Comparison of ENCODE assay signal across 8 cellular contexts in genomic region chr2:39059366-39059952, GRCh38.
A peak's percentile ranks its signal among the peaks of the same experiment; 100 is the strongest.
DNase-seq lines count a peak whose midpoint lies in the region; ATAC-seq, FAIRE-seq and TF ChIP-seq lines count a peak whose summit lies in the region.

No MANE protein-coding gene starts in this region.

- no peak overlapping the region for H3K9ac ChIP-seq in KMS-11

- DNase-seq in Daoy (ENCODE audit: low read depth) = peak; percentile 6
- no peak for DNase-seq in Peyer's patch
- no peak for DNase-seq in effector CD4-positive, alpha-beta T cell

- H3K4me1 ChIP-seq in KMS-11 (ENCODE audit: low read depth, poor library complexity, severe bottlenecking) (peaks cover 22% of the 10 kb centered on the region), Peyer's patch (no peaks in the 10 kb centered on the region), neutrophil (ENCODE audit: control insufficient read depth in 1 of 2, insufficient read depth in 1 of 2, low read depth in 1 of 2, low read length in 1 of 2) (no peaks in the 10 kb centered on the region)

- no peak overlapping the region for H2AFZ ChIP-seq in KMS-11 (ENCODE audit: low read depth)

- H3K27ac ChIP-seq in KMS-11 (no peak overlapping the region), Peyer's patch (no peak overlapping the region), neutrophil (no peak overlapping the region)

- ATAC-seq in HG03457 (IDR thresholded peaks at IDR 0.05; ENCODE audit: unreplicated experiment) = no peak
- no peak for ATAC-seq in HG02588 (IDR thresholded peaks at IDR 0.05; ENCODE audit: unreplicated experiment)

- H3K79me2 ChIP-seq in KMS-11 (ENCODE audit: insufficient read depth, low read depth) = no peaks in the 10 kb centered on the region; the same call in 1 of the 2 replicates

- TF ChIP-seq CTCF in KMS-11 (conservative IDR thresholded peaks at IDR 0.05; ENCODE audit: low read depth, low read length) (peak; percentile 94), Peyer's patch (IDR thresholded peaks at IDR 0.05) (peak; percentile 61 to 76 (median 66)), neutrophil (IDR thresholded peaks at IDR 0.05) (peak; percentile 53)

- H3K27me3 ChIP-seq in KMS-11 (ENCODE audit: insufficient read depth, low read depth) = no peaks in the 10 kb centered on the region
- H3K27me3 ChIP-seq in Peyer's patch = no peaks in the 10 kb centered on the region
- H3K27me3 ChIP-seq in neutrophil = no peaks in the 10 kb centered on the region

- TF ChIP-seq POLR2A in Peyer's patch (IDR thresholded peaks at IDR 0.05) = no peak

- H3K36me3 ChIP-seq in KMS-11 (ENCODE audit: insufficient read depth) (no peaks in the 10 kb centered on the region), Peyer's patch (peaks cover 0 to 19% (median 0%) of the 10 kb centered on the region in 3 donors), neutrophil (peaks cover 17% of the 10 kb centered on the region)

- no peaks in the 10 kb centered on the region for H4K20me1 ChIP-seq in KMS-11 (ENCODE audit: insufficient read depth)

- H3K9me3 ChIP-seq in Peyer's patch = no peaks in the 10 kb centered on the region
- no peaks in the 10 kb centered on the region for H3K9me3 ChIP-seq in neutrophil

- no peak overlapping the region for H3K4me2 ChIP-seq in KMS-11

- no peak overlapping the region for H3K4me3 ChIP-seq in KMS-11 (IDR thresholded peaks at IDR 0.05; ENCODE audit: insufficient read depth, low read depth, low read length)
- H3K4me3 ChIP-seq in Peyer's patch = no peak overlapping the region
- H3K4me3 ChIP-seq in neutrophil (ENCODE audit: low read depth in 1 of 2, low read length in 1 of 2) = no peak overlapping the region

- FAIRE-seq in endometrium (lab: Jason Lieb, UNC) = peak; percentile 99
